15 cellular contexts compared by ENCODE assay signal in the genomic region with DNA sequence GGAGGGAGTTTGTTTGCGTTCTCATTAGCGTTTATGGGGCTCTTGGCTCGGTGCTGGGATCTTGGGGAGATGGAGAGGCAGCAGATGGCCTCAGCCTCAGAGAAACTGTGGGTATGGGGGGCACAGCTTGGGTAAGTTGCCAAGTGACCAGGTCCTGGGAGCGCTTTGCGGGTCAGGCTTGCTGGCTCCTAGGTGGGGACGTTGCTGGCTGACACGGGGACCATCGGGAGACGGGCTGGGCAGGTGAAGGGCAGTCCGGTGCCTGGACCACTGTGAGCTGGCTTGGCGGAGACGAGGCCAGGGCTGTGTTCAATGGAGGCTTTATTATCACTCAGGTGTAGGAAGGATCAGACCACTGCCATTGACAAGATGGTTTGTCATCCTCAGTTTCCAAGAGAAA. TPM values are rescaled to one million over a fixed set of nuclear protein-coding genes. Genes with fewer than 3 reads are reported as not detected.
DNase-seq lines count a peak whose midpoint lies in the region; ATAC-seq and TF ChIP-seq lines count a peak whose summit lies in the region.
"Had no signal": no experiment of that assay in that cellular context is flagged by ENCODE, and none has a peak within 500 bp of the region (broad histone marks: within the 10 kb centered on the region; RNA-seq: fewer than 3 reads in every experiment).

No MANE protein-coding gene starts in this region.

- no peak for TF ChIP-seq CTCF in activated CD8-positive, alpha-beta T cell treated with anti-CD3 and anti-CD28 coated beads for 36 hours (IDR thresholded peaks at IDR 0.05)
- no peak for TF ChIP-seq CTCF in upper lobe of right lung (IDR thresholded peaks at IDR 0.05)

- intact Hi-C loops in activated CD8-positive, alpha-beta T cell treated with anti-CD3 and anti-CD28 coated beads for 36 hours (cut with micrococcal nuclease): no loop called here
- intact Hi-C loops in upper lobe of right lung (cut with DNase I): no loop called here

- H3K4me1 Mint-ChIP-seq in activated CD8-positive, alpha-beta T cell treated with anti-CD3 and anti-CD28 coated beads for 36 hours (ENCODE audit: low read depth): peaks cover 83% of the 10 kb centered on the region

- H3K27me3 Mint-ChIP-seq in activated CD8-positive, alpha-beta T cell treated with anti-CD3 and anti-CD28 coated beads for 36 hours: no peaks in the 10 kb centered on the region

- H3K9me3 Mint-ChIP-seq in activated CD8-positive, alpha-beta T cell treated with anti-CD3 and anti-CD28 coated beads for 36 hours: peaks cover 15% of the 10 kb centered on the region

- peaks cover 20% of the 10 kb centered on the region for H3K4me1 ChIP-seq in upper lobe of right lung
- H3K4me1 ChIP-seq: breast epithelium had no signal

- CTCF ChIA-PET in activated CD8-positive, alpha-beta T cell treated with anti-CD3 and anti-CD28 coated beads for 36 hours (lab: Charles Lee): no interaction called here

- H3K36me3 Mint-ChIP-seq in activated CD8-positive, alpha-beta T cell treated with anti-CD3 and anti-CD28 coated beads for 36 hours (ENCODE audit: low read depth): peaks cover 67% of the 10 kb centered on the region

- H3K9me3 ChIP-seq in upper lobe of right lung: no peaks in the 10 kb centered on the region
- H3K9me3 ChIP-seq: breast epithelium had no signal

- peaks cover 5% of the 10 kb centered on the region for H3K36me3 ChIP-seq in upper lobe of right lung
- H3K36me3 ChIP-seq: breast epithelium had no signal

- no peak overlapping the region for H3K27ac ChIP-seq in upper lobe of right lung
- H3K27ac ChIP-seq: breast epithelium, VCaP had no signal

- peak; percentile 1 for DNase-seq in activated naive CD4-positive, alpha-beta T cell treated with Interleukin-2 at 50 U/mL for 16 hours
- DNase-seq in activated naive CD4-positive, alpha-beta T cell treated with anti-CD3 and anti-CD28 coated beads, Interleukin-2, amount 50 U/mL, for 16 hours: no peak
- DNase-seq in activated CD8-positive, alpha-beta T cell treated with anti-CD3 and anti-CD28 coated beads for 36 hours: no peak
- DNase-seq in left lobe of liver (ENCODE audit: low spot score) (peak; percentile 33), upper lobe of right lung (peak; percentile 51), AG20443 (ENCODE audit: low spot score) (no peak), NCI-H2227 treated with DMSO at 0.1 percent for 48 hours (lab: John Stamatoyannopoulos, UW) (no peak)
- DNase-seq in activated effector memory CD4-positive, alpha-beta T cell treated with Interleukin-2 at 50 U/mL for 16 hours: no peak
- DNase-seq: dermis blood vessel endothelial cell, foreskin melanocyte, kidney glomerular epithelial cell, NCI-H187, SW 1271 had no signal

- no peak for ATAC-seq in activated CD8-positive, alpha-beta T cell treated with anti-CD3 and anti-CD28 coated beads for 36 hours
- ATAC-seq in left lobe of liver (no peak), upper lobe of right lung (no peak)

- no peak overlapping the region for H3K4me3 ChIP-seq in upper lobe of right lung
- H3K4me3 ChIP-seq: breast epithelium had no signal

- POLR2A ChIA-PET in activated CD8-positive, alpha-beta T cell treated with anti-CD3 and anti-CD28 coated beads for 36 hours (lab: Charles Lee): no interaction called here

- no peak overlapping the region for H3K4me3 Mint-ChIP-seq in activated CD8-positive, alpha-beta T cell treated with anti-CD3 and anti-CD28 coated beads for 36 hours

- peak overlapping the region; percentile 86 for H3K27ac Mint-ChIP-seq in activated CD8-positive, alpha-beta T cell treated with anti-CD3 and anti-CD28 coated beads for 36 hours

- H3K27me3 ChIP-seq in upper lobe of right lung: no peaks in the 10 kb centered on the region
- H3K27me3 ChIP-seq: breast epithelium had no signal

RNA-seq across cellular contexts. Expression of gene FGD3, which starts 30.0 kb away (rescaled TPM):
- 10 to 100 TPM; 41.6 to 43.5 TPM for total RNA-seq in activated CD8-positive, alpha-beta T cell treated with anti-CD3 and anti-CD28 coated beads for 36 hours
- total RNA-seq in left lobe of liver (2.3 TPM), upper lobe of right lung (21.6 TPM)

Comparison
In these comparisons a context has a peak if more than half of its experiments do, and no peak if none do; other contexts are left out.
1. DNase-seq: peak in activated naive CD4-positive, alpha-beta T cell treated with Interleukin-2 at 50 U/mL for 16 hours (single experiment), left lobe of liver (single experiment) and upper lobe of right lung (single experiment); none in activated naive CD4-positive, alpha-beta T cell treated with anti-CD3 and anti-CD28 coated beads, Interleukin-2, amount 50 U/mL, for 16 hours (single experiment), activated CD8-positive, alpha-beta T cell treated with anti-CD3 and anti-CD28 coated beads for 36 hours (single experiment), activated effector memory CD4-positive, alpha-beta T cell treated with Interleukin-2 at 50 U/mL for 16 hours (single experiment), AG20443 (single experiment) and NCI-H2227 treated with DMSO at 0.1 percent for 48 hours (single experiment).